In the genomic region with DNA sequence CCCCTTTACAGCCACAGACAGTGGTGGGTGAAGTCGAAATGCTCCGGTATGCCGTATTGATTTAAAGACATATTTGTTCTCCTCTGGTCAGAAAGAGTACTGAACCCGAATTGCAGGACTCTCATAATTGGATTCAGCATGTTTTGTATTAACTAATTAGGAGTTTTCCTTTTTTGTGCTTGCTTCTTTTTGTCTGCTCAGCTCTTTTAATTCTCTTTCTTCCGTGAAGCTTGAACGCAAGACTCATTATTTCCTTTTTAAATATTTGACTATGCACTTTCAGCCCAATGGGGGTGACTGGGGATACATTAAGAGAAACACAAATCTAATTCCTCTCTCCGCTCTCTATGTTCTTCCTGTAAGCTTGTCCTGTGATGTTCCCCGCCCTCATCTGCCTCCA, we compare ENCODE assay signal across 23 cellular contexts.
DNase-seq lines count a peak whose midpoint lies in the region; FAIRE-seq and TF ChIP-seq lines count a peak whose summit lies in the region.
"Had no signal": no experiment of that assay in that cellular context is flagged by ENCODE, and none has a peak within 500 bp of the region (broad histone marks: within the 10 kb centered on the region; RNA-seq: fewer than 3 reads in every experiment).

No MANE protein-coding gene starts in this region.

- TF ChIP-seq CTCF in esophagus muscularis mucosa (IDR thresholded peaks at IDR 0.05), result no peak

- H3K36me3 ChIP-seq in esophagus muscularis mucosa, result no peaks in the 10 kb centered on the region
- H3K36me3 ChIP-seq: BLaER1 treated with 17β-estradiol and CSF1 and Interleukin-3, amounts not matched to agents 10 nM and 100 nM had no signal

- H3K27ac Mint-ChIP-seq in activated CD4-positive, alpha-beta T cell treated with anti-CD3 and anti-CD28 coated beads, Interleukin-2, amount 10 ng/mL, durations not matched to agents 24 days and 14 days, result no peak overlapping the region
- H3K27ac Mint-ChIP-seq: B cell; CD8-positive, alpha-beta memory T cell; IgD-negative memory B cell had no signal

- no peak for FAIRE-seq in urothelium cell line (lab: Jason Lieb, UNC)
- FAIRE-seq: GM12878, GM19239, H54 had no signal

- no peak overlapping the region for H3K27ac ChIP-seq in esophagus muscularis mucosa (replicated peaks in 1 of 4)
- H3K27ac ChIP-seq: BLaER1 treated with 17β-estradiol and CSF1 and Interleukin-3, amounts not matched to agents 10 nM and 100 nM; HL-60 had no signal

- no peak for TF ChIP-seq POLR2A in esophagus muscularis mucosa (IDR thresholded peaks at IDR 0.05; ENCODE audit: low read depth)

- peaks cover 13% of the 10 kb centered on the region for H3K9me3 Mint-ChIP-seq in activated CD4-positive, alpha-beta T cell treated with anti-CD3 and anti-CD28 coated beads, Interleukin-2, amount 10 ng/mL, durations not matched to agents 24 days and 14 days

- no peak overlapping the region for H3K4me3 ChIP-seq in esophagus muscularis mucosa
- H3K4me3 ChIP-seq: BLaER1 treated with 17β-estradiol and CSF1 and Interleukin-3, amounts not matched to agents 10 nM and 100 nM; GM12878 had no signal

- no peaks in the 10 kb centered on the region for H3K27me3 Mint-ChIP-seq in activated CD4-positive, alpha-beta T cell treated with anti-CD3 and anti-CD28 coated beads, Interleukin-2, amount 10 ng/mL, durations not matched to agents 24 days and 14 days
- H3K27me3 Mint-ChIP-seq: B cell; CD8-positive, alpha-beta memory T cell; IgD-negative memory B cell had no signal

- H3K4me3 Mint-ChIP-seq in activated CD4-positive, alpha-beta T cell treated with anti-CD3 and anti-CD28 coated beads, Interleukin-2, amount 10 ng/mL, durations not matched to agents 24 days and 14 days, result no peak overlapping the region
- H3K4me3 Mint-ChIP-seq: B cell; CD8-positive, alpha-beta memory T cell; IgD-negative memory B cell had no signal

- H3K4me1 Mint-ChIP-seq in activated CD4-positive, alpha-beta T cell treated with anti-CD3 and anti-CD28 coated beads, Interleukin-2, amount 10 ng/mL, durations not matched to agents 24 days and 14 days, result no peaks in the 10 kb centered on the region
- H3K4me1 Mint-ChIP-seq: B cell; CD8-positive, alpha-beta memory T cell; IgD-negative memory B cell had no signal

- H3K36me3 Mint-ChIP-seq in activated CD4-positive, alpha-beta T cell treated with anti-CD3 and anti-CD28 coated beads, Interleukin-2, amount 10 ng/mL, durations not matched to agents 24 days and 14 days (ENCODE audit: low read depth), result no peaks in the 10 kb centered on the region
- H3K36me3 Mint-ChIP-seq: CD8-positive, alpha-beta memory T cell; IgD-negative memory B cell had no signal

- no peak for TF ChIP-seq EP300 in esophagus muscularis mucosa (IDR thresholded peaks at IDR 0.05)

- WGBS in esophagus muscularis mucosa, result 77% methylated on average over 8 of the region's 8 CpGs

- H3K9me3 ChIP-seq in esophagus muscularis mucosa, result peaks cover 0 to 15% (median 2%) of the 10 kb centered on the region in 4 donors

- intact Hi-C loops in activated CD4-positive, alpha-beta T cell treated with anti-CD3 and anti-CD28 coated beads, Interleukin-2, amount 10 ng/mL, durations not matched to agents 24 days and 14 days (cut with micrococcal nuclease), result no loop called here
- intact Hi-C loops in esophagus muscularis mucosa (cut with DNase I), result no loop called here

- peak; percentile 5 for DNase-seq in activated CD4-positive, alpha-beta T cell treated with anti-CD3 and anti-CD28 coated beads, Interleukin-2, amount 10 ng/mL, durations not matched to agents 24 days and 14 days
- no peak for DNase-seq in activated CD4-positive, alpha-beta T cell treated with anti-CD3 and anti-CD28 coated beads for 1 hour
- peak; percentile 51 for DNase-seq in NCI-H748 (lab: John Stamatoyannopoulos, UW; ENCODE audit: unreplicated experiment)
- peak; percentile 64 for DNase-seq in esophagus muscularis mucosa (ENCODE audit: extremely low spot score)
- peak; percentile 38 for DNase-seq in retina
- no peak for DNase-seq in urothelium cell line (ENCODE audit: low spot score)
- DNase-seq in epidermal melanocyte (ENCODE audit: insufficient read length, low spot score), result no peak
- no peak for DNase-seq in NCI-H69 (lab: John Stamatoyannopoulos, UW)
- DNase-seq: 8988T; CD8-positive, alpha-beta memory T cell; COR-L47; DMS 273 treated with DMSO at 0.1 percent for 48 hours; DMS53; DND-41; EL; HCEC 1CT had no signal

- H3K4me1 ChIP-seq in esophagus muscularis mucosa, result no peaks in the 10 kb centered on the region

- H3K27me3 ChIP-seq in esophagus muscularis mucosa, result peaks cover 0 to 19% (median 0%) of the 10 kb centered on the region in 4 donors
- H3K27me3 ChIP-seq: BLaER1 treated with 17β-estradiol and CSF1 and Interleukin-3, amounts not matched to agents 10 nM and 100 nM had no signal

Comparison
In these comparisons a context has a peak if more than half of its experiments do, and no peak if none do; other contexts are left out.
1. DNase-seq: peak in activated CD4-positive, alpha-beta T cell treated with anti-CD3 and anti-CD28 coated beads, Interleukin-2, amount 10 ng/mL, durations not matched to agents 24 days and 14 days (single experiment), NCI-H748 (single experiment), esophagus muscularis mucosa (single experiment) and retina (single experiment); none in activated CD4-positive, alpha-beta T cell treated with anti-CD3 and anti-CD28 coated beads for 1 hour (single experiment), urothelium cell line (single experiment), epidermal melanocyte (single experiment) and NCI-H69 (single experiment).